32 cellular contexts compared by ENCODE assay signal in genomic region chr9:137229903-137230719, GRCh38. TPM values are rescaled to one million over a fixed set of nuclear protein-coding genes. Genes with fewer than 3 reads are reported as not detected.
"Had no signal": no experiment of that assay in that cellular context is flagged by ENCODE, and none has a peak within 500 bp of the region (broad histone marks: within the 10 kb centered on the region; RNA-seq: fewer than 3 reads in every experiment).

No MANE protein-coding gene starts in this region.

- H3K4me3 Mint-ChIP-seq: activated B cell treated with CpG ODN at 0.5 μM for 24 hours; activated CD8-positive, alpha-beta T cell treated with anti-CD3 and anti-CD28 coated beads for 36 hours; activated T-cell treated with anti-CD3 and anti-CD28 coated beads, Interleukin-2, amount 50 U/mL, for 4 hours; activated T-helper 17 cell treated with anti-CD3 and anti-CD28 coated beads, Interleukin-2, amount 50 U/mL, for 72 hours; dendritic cell treated with granulocyte-macrophage colony-stimulating factor and Interleukin-4, amounts not matched to agents 40 ng/mL and 50 ng/mL, for 4 days; naive B cell; stimulated activated naive B cell treated with anti-CD40 and anti-IgM and Interleukin-4, amounts not matched to agents 10 μg/mL and 1 μg/mL and 100 μg/mL, for 72 hours had no signal

- H3K9me3 ChIP-seq: breast epithelium, esophagus squamous epithelium, heart right ventricle, pancreas, prostate gland, sigmoid colon, stomach, thyroid gland, upper lobe of left lung, vagina had no signal

- H3K27ac Mint-ChIP-seq: activated B cell treated with CpG ODN at 0.5 μM for 24 hours; activated CD8-positive, alpha-beta T cell treated with anti-CD3 and anti-CD28 coated beads for 36 hours; activated naive CD4-positive, alpha-beta T cell treated with anti-CD3 and anti-CD28 coated beads, Interleukin-2, amount 50 U/mL, for 72 hours; activated T-helper 17 cell treated with anti-CD3 and anti-CD28 coated beads, Interleukin-2, amount 50 U/mL, for 72 hours; dendritic cell treated with granulocyte-macrophage colony-stimulating factor and Interleukin-4, amounts not matched to agents 40 ng/mL and 50 ng/mL, for 4 days; naive B cell; stimulated activated naive B cell treated with anti-CD40 and anti-IgM and Interleukin-4, amounts not matched to agents 10 μg/mL and 1 μg/mL and 100 μg/mL, for 72 hours had no signal

- H3K9me3 Mint-ChIP-seq: activated B cell treated with CpG ODN at 0.5 μM for 24 hours; activated CD8-positive, alpha-beta T cell treated with anti-CD3 and anti-CD28 coated beads for 36 hours; activated naive CD4-positive, alpha-beta T cell treated with anti-CD3 and anti-CD28 coated beads, Interleukin-2, amount 50 U/mL, for 72 hours; activated T-cell treated with anti-CD3 and anti-CD28 coated beads, Interleukin-2, amount 50 U/mL, for 4 hours; activated T-helper 17 cell treated with anti-CD3 and anti-CD28 coated beads, Interleukin-2, amount 50 U/mL, for 72 hours; dendritic cell treated with granulocyte-macrophage colony-stimulating factor and Interleukin-4, amounts not matched to agents 40 ng/mL and 50 ng/mL, for 4 days; stimulated activated naive B cell treated with anti-CD40 and anti-IgM and Interleukin-4, amounts not matched to agents 10 μg/mL and 1 μg/mL and 100 μg/mL, for 72 hours had no signal

- H3K4me3 ChIP-seq: breast epithelium, esophagus squamous epithelium, heart right ventricle, pancreas, prostate gland, sigmoid colon, smooth muscle cell, stomach, thyroid gland, upper lobe of left lung, vagina had no signal

- FAIRE-seq: endometrium, islet of Langerhans, pancreas had no signal

- H3K36me3 Mint-ChIP-seq: activated naive CD4-positive, alpha-beta T cell treated with anti-CD3 and anti-CD28 coated beads, Interleukin-2, amount 50 U/mL, for 72 hours; naive B cell; stimulated activated naive B cell treated with anti-CD40 and anti-IgM and Interleukin-4, amounts not matched to agents 10 μg/mL and 1 μg/mL and 100 μg/mL, for 72 hours had no signal

- H3K36me3 ChIP-seq: breast epithelium, esophagus squamous epithelium, heart right ventricle, pancreas, prostate gland, sigmoid colon, stomach, thyroid gland, upper lobe of left lung, vagina had no signal

- DNase-seq: activated B cell treated with CpG ODN at 0.5 μM for 24 hours; activated CD4-positive, alpha-beta T cell treated with anti-CD3 and anti-CD28 coated beads, Interleukin-2, amount 50 U/mL, for 1 hour; activated CD8-positive, alpha-beta T cell treated with anti-CD3 and anti-CD28 coated beads for 36 hours; activated T-cell treated with anti-CD3 and anti-CD28 coated beads, Interleukin-2, amount 50 U/mL, for 4 hours; central memory CD4-positive, alpha-beta T cell; effector CD4-positive, alpha-beta T cell; esophagus squamous epithelium; foreskin melanocyte; heart right ventricle; left ventricle myocardium superior; naive B cell; nucleus accumbens; pancreas; retina; sigmoid colon; stimulated activated CD4-positive, alpha-beta T cell treated with anti-CD3 and anti-CD28 coated beads, Interleukin-1b, Interleukin-23, amount 100 ng/mL, for 48 hours; stimulated activated naive B cell treated with anti-CD40 and anti-IgM and Interleukin-4, amounts not matched to agents 10 μg/mL and 1 μg/mL and 100 μg/mL, for 72 hours; stomach; T-helper 2 cell; thyroid gland had no signal

- ATAC-seq: activated CD8-positive, alpha-beta T cell treated with anti-CD3 and anti-CD28 coated beads for 36 hours; activated naive CD4-positive, alpha-beta T cell treated with anti-CD3 and anti-CD28 coated beads, Interleukin-2, amount 50 U/mL, for 72 hours; activated T-cell treated with anti-CD3 and anti-CD28 coated beads, Interleukin-2, amount 50 U/mL, for 4 hours; activated T-helper 17 cell treated with anti-CD3 and anti-CD28 coated beads, Interleukin-2, amount 50 U/mL, for 72 hours; heart right ventricle; left ventricle myocardium superior; pancreas; stimulated activated naive B cell treated with anti-CD40 and anti-IgM and Interleukin-4, amounts not matched to agents 10 μg/mL and 1 μg/mL and 100 μg/mL, for 72 hours had no signal

- H3K27me3 ChIP-seq: pancreas, thyroid gland had no signal

RNA-seq across cellular contexts. Expression of gene SLC34A3, which starts 0.6 kb away (rescaled TPM):
- total RNA-seq: activated B cell treated with CpG ODN at 0.5 μM for 24 hours; activated CD8-positive, alpha-beta T cell treated with anti-CD3 and anti-CD28 coated beads for 36 hours; activated T-cell treated with anti-CD3 and anti-CD28 coated beads, Interleukin-2, amount 50 U/mL, for 4 hours; activated T-helper 17 cell treated with anti-CD3 and anti-CD28 coated beads, Interleukin-2, amount 50 U/mL, for 72 hours; breast epithelium; glomerular endothelial cell; heart right ventricle; left ventricle myocardium superior; lung microvascular endothelial cell; sigmoid colon; smooth muscle cell; vagina had no signal

RNA-seq across cellular contexts. Expression of gene RNF224, which starts 2.8 kb away (rescaled TPM):
- total RNA-seq: activated B cell treated with CpG ODN at 0.5 μM for 24 hours; activated CD8-positive, alpha-beta T cell treated with anti-CD3 and anti-CD28 coated beads for 36 hours; activated naive CD4-positive, alpha-beta T cell treated with anti-CD3 and anti-CD28 coated beads, Interleukin-2, amount 50 U/mL, for 72 hours; activated T-cell treated with anti-CD3 and anti-CD28 coated beads, Interleukin-2, amount 50 U/mL, for 4 hours; glomerular endothelial cell; left ventricle myocardium superior; lung microvascular endothelial cell; prostate gland; sigmoid colon; smooth muscle cell; stomach had no signal

RNA-seq across cellular contexts. Expression of gene CYSRT1, which starts 5.1 kb away (rescaled TPM):
- total RNA-seq: left ventricle myocardium superior had no signal

RNA-seq across cellular contexts. Expression of gene RNF208, which starts 8.1 kb away (rescaled TPM):
- total RNA-seq: lung microvascular endothelial cell had no signal
